ENCODE assay signal across 11 cellular contexts in the genomic region with DNA sequence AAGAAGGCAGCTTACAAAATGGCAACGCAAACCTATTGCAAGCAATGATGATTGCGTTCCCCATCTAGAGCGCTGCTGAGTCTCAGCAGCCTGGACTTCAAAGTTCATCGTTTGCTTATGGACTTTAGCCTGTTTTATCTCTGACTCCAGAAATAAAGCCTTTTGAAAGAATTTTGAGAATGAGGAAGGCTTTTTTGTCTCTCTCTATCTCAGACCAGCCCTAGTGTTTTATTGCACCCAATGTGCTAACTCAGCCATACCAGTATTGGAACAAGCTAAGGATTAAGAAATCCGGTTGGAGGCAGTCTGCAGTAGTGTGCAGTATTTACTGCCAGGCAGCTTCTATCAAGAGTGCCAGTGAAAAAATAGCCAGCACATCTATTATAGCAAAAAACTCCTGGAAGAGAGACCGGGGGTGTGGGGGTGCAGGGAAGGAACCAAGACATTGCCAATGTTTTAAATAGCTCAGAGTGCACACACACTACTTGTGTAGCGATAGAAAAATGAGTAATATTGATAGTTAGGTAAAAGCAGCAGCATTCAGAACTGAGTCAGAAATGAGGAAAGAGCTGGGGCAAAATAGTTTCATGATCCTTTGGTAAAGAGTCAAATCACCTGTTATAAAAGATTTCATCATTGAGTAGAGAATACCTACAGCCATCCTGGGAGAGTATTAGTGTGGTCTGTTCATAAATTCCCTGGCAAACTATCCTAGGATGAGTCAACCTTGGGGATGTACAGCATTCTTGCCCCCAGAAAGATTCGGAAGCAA.
DNase-seq lines count a peak whose midpoint lies in the region; ATAC-seq and TF ChIP-seq lines count a peak whose summit lies in the region.
"Had no signal": no experiment of that assay in that cellular context is flagged by ENCODE, and none has a peak within 500 bp of the region (broad histone marks: within the 10 kb centered on the region; RNA-seq: fewer than 3 reads in every experiment).

No MANE protein-coding gene starts in this region.

- no peak overlapping the region for H3K4me3 ChIP-seq in fibroblast of villous mesenchyme (ENCODE audit: low read depth, low read length)

- TF ChIP-seq CTCF in fibroblast of villous mesenchyme (IDR thresholded peaks at IDR 0.05; ENCODE audit: insufficient read depth, low read depth, low read length) = no peak

- H3K9me3 Mint-ChIP-seq in stimulated activated naive B cell treated with anti-CD40 and anti-IgM and Interleukin-4, amounts not matched to agents 10 μg/mL and 1 μg/mL and 100 μg/mL, for 72 hours = peaks cover 5 to 7% of the 10 kb centered on the region in 2 donors
- H3K9me3 Mint-ChIP-seq in activated CD8-positive, alpha-beta memory T cell treated with anti-CD3 and anti-CD28 coated beads, Interleukin-2, amount 10 ng/mL, durations not matched to agents 7 days and 5 days (ENCODE audit: low read depth) = peaks cover 4% of the 10 kb centered on the region

- ATAC-seq in GM21367 (IDR thresholded peaks at IDR 0.05; ENCODE audit: unreplicated experiment) (peak; percentile 43), HG03469 (IDR thresholded peaks at IDR 0.05; ENCODE audit: unreplicated experiment) (peak; percentile 31), HG03108 (IDR thresholded peaks at IDR 0.05; ENCODE audit: unreplicated experiment) (no peak), HG03175 (IDR thresholded peaks at IDR 0.05; ENCODE audit: unreplicated experiment) (no peak)
- peak; percentile 59 to 69 for ATAC-seq in stimulated activated naive B cell treated with anti-CD40 and anti-IgM and Interleukin-4, amounts not matched to agents 10 μg/mL and 1 μg/mL and 100 μg/mL, for 72 hours (replicated peaks)
- ATAC-seq in activated CD8-positive, alpha-beta memory T cell treated with anti-CD3 and anti-CD28 coated beads, Interleukin-2, amount 10 ng/mL, durations not matched to agents 7 days and 5 days = no peak
- ATAC-seq: HCT116 had no signal

- DNase-seq in fibroblast of villous mesenchyme (ENCODE audit: low read depth) = peak; percentile 78
- DNase-seq in stimulated activated naive B cell treated with anti-CD40 and anti-IgM and Interleukin-4, amounts not matched to agents 10 μg/mL and 1 μg/mL and 100 μg/mL, for 72 hours = no peak
- no peak for DNase-seq in activated CD8-positive, alpha-beta memory T cell treated with anti-CD3 and anti-CD28 coated beads, Interleukin-2, amount 10 ng/mL, durations not matched to agents 7 days and 5 days
- DNase-seq: activated naive CD8-positive, alpha-beta T cell treated with anti-CD3 and anti-CD28 coated beads, Interleukin-2, amount 10 ng/mL, durations not matched to agents 7 days and 5 days; naive B cell; NCI-H1092 treated with DMSO at 0.1 percent for 48 hours had no signal

- H3K27ac Mint-ChIP-seq in stimulated activated naive B cell treated with anti-CD40 and anti-IgM and Interleukin-4, amounts not matched to agents 10 μg/mL and 1 μg/mL and 100 μg/mL, for 72 hours = no peak overlapping the region
- no peak overlapping the region for H3K27ac Mint-ChIP-seq in activated CD8-positive, alpha-beta memory T cell treated with anti-CD3 and anti-CD28 coated beads, Interleukin-2, amount 10 ng/mL, durations not matched to agents 7 days and 5 days
- H3K27ac Mint-ChIP-seq: activated naive CD8-positive, alpha-beta T cell treated with anti-CD3 and anti-CD28 coated beads, Interleukin-2, amount 10 ng/mL, durations not matched to agents 7 days and 5 days; naive B cell had no signal

- H3K4me1 Mint-ChIP-seq in stimulated activated naive B cell treated with anti-CD40 and anti-IgM and Interleukin-4, amounts not matched to agents 10 μg/mL and 1 μg/mL and 100 μg/mL, for 72 hours = peaks cover 18 to 36% of the 10 kb centered on the region in 2 donors
- no peaks in the 10 kb centered on the region for H3K4me1 Mint-ChIP-seq in activated CD8-positive, alpha-beta memory T cell treated with anti-CD3 and anti-CD28 coated beads, Interleukin-2, amount 10 ng/mL, durations not matched to agents 7 days and 5 days
- H3K4me1 Mint-ChIP-seq: activated naive CD8-positive, alpha-beta T cell treated with anti-CD3 and anti-CD28 coated beads, Interleukin-2, amount 10 ng/mL, durations not matched to agents 7 days and 5 days had no signal

- H3K4me3 Mint-ChIP-seq in stimulated activated naive B cell treated with anti-CD40 and anti-IgM and Interleukin-4, amounts not matched to agents 10 μg/mL and 1 μg/mL and 100 μg/mL, for 72 hours = no peak overlapping the region
- no peak overlapping the region for H3K4me3 Mint-ChIP-seq in activated CD8-positive, alpha-beta memory T cell treated with anti-CD3 and anti-CD28 coated beads, Interleukin-2, amount 10 ng/mL, durations not matched to agents 7 days and 5 days
- H3K4me3 Mint-ChIP-seq: activated naive CD8-positive, alpha-beta T cell treated with anti-CD3 and anti-CD28 coated beads, Interleukin-2, amount 10 ng/mL, durations not matched to agents 7 days and 5 days; naive B cell had no signal

- peaks cover 2 to 5% of the 10 kb centered on the region in 2 donors for H3K36me3 Mint-ChIP-seq in stimulated activated naive B cell treated with anti-CD40 and anti-IgM and Interleukin-4, amounts not matched to agents 10 μg/mL and 1 μg/mL and 100 μg/mL, for 72 hours
- H3K36me3 Mint-ChIP-seq in activated CD8-positive, alpha-beta memory T cell treated with anti-CD3 and anti-CD28 coated beads, Interleukin-2, amount 10 ng/mL, durations not matched to agents 7 days and 5 days = no peaks in the 10 kb centered on the region
- H3K36me3 Mint-ChIP-seq: activated naive CD8-positive, alpha-beta T cell treated with anti-CD3 and anti-CD28 coated beads, Interleukin-2, amount 10 ng/mL, durations not matched to agents 7 days and 5 days had no signal

- CTCF ChIA-PET in activated CD8-positive, alpha-beta memory T cell treated with anti-CD3 and anti-CD28 coated beads, Interleukin-2, amount 10 ng/mL, durations not matched to agents 7 days and 5 days (lab: Charles Lee) = no interaction called here

- H3K27me3 Mint-ChIP-seq in stimulated activated naive B cell treated with anti-CD40 and anti-IgM and Interleukin-4, amounts not matched to agents 10 μg/mL and 1 μg/mL and 100 μg/mL, for 72 hours = peaks cover 4 to 10% of the 10 kb centered on the region in 2 donors
- no peaks in the 10 kb centered on the region for H3K27me3 Mint-ChIP-seq in activated CD8-positive, alpha-beta memory T cell treated with anti-CD3 and anti-CD28 coated beads, Interleukin-2, amount 10 ng/mL, durations not matched to agents 7 days and 5 days
- H3K27me3 Mint-ChIP-seq: activated naive CD8-positive, alpha-beta T cell treated with anti-CD3 and anti-CD28 coated beads, Interleukin-2, amount 10 ng/mL, durations not matched to agents 7 days and 5 days had no signal

Comparison
In these comparisons a context has a peak if more than half of its experiments do, and no peak if none do; other contexts are left out.
1. ATAC-seq: peak in GM21367 (single experiment), HG03469 (single experiment) and stimulated activated naive B cell treated with anti-CD40 and anti-IgM and Interleukin-4, amounts not matched to agents 10 μg/mL and 1 μg/mL and 100 μg/mL, for 72 hours (2 of 2); none in HG03108 (single experiment), HG03175 (single experiment) and activated CD8-positive, alpha-beta memory T cell treated with anti-CD3 and anti-CD28 coated beads, Interleukin-2, amount 10 ng/mL, durations not matched to agents 7 days and 5 days (single experiment).